8 cellular contexts compared by ENCODE assay signal in the genomic region with DNA sequence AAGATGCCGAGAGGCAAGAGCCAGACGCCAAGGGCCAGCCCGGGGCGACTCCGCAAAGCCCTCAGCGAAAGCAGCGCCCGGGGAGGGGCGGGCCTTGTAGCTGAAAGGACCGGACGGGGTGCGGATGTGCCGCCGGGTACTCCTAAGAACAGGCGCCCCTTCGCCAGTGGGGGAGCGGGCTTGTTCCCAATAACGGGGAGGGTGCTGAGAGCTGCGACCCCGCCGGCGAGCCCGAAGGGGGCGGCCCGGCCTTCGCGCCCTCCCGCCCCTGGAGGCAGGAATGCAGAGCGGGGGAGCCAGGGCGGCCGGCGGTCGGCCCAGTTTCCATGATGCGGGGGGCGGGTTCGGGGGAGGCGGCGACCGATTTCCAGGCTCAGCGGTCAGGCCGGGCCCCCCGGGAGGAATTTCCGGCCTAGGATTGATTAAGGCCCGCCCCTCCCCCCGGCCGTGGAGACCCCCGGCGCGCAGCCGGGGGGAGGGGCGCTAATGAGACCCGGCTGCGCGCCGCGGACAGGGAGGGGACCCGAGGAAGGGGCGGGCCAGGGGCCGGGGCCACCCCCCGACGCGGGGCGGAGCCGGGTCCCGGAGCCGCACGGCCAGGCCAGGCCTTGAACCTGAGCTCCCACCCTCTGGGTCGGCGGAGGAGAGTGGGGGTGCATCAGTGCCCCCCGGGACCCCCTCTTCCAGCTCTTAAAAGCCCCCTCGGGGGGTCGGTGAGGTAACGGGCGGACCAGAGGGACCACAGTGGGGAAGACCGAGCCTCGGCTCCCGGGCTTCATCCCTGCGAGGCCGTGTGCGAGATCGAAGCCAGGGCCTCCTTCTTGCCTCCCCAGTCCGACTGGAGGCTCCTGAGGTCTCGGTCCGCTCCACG. TPM values are rescaled to one million over a fixed set of nuclear protein-coding genes. Genes with fewer than 3 reads are reported as not detected.
DNase-seq lines count a peak whose midpoint lies in the region; ATAC-seq and TF ChIP-seq lines count a peak whose summit lies in the region.

No MANE protein-coding gene starts in this region.

- no peak overlapping the region for H3K27ac Mint-ChIP-seq in CD14-positive monocyte

- peak in 1 of 2 donors; percentile 38 for TF ChIP-seq RAD21 in liver (IDR thresholded peaks at IDR 0.05)

- intact Hi-C loops in CD14-positive monocyte (cut with micrococcal nuclease), result no loop called here

- TF ChIP-seq CTCF in CD14-positive monocyte (IDR thresholded peaks at IDR 0.05) (no peak), coronary artery (IDR thresholded peaks at IDR 0.05) (peak; percentile 86), liver (IDR thresholded peaks at IDR 0.05; ENCODE audit: low read depth, low read length, missing input control) (peak; percentile 60)

- H3K4me1 ChIP-seq in liver (ENCODE audit: control insufficient read depth in 4 of 4, insufficient read depth in 4 of 4, low read length in 3 of 4), result peaks cover 12 to 25% (median 21%) of the 10 kb centered on the region in 4 donors

- H3K27ac ChIP-seq in coronary artery (peak overlapping the region; percentile 95 to 99), liver (ENCODE audit: low read depth in 1 of 2, low read length in 2 of 2) (peak overlapping the region; percentile 69 to 84)

- peaks cover 61 to 92% (median 70%) of the 10 kb centered on the region in 3 donors for H3K27me3 Mint-ChIP-seq in CD14-positive monocyte (ENCODE audit: low read depth in 3 of 3)

- no peaks in the 10 kb centered on the region for H3K36me3 ChIP-seq in liver (ENCODE audit: control insufficient read depth in 4 of 4, insufficient read depth in 3 of 4, low read depth in 1 of 4, low read length in 3 of 4)

- H3K4me3 ChIP-seq in coronary artery (peak overlapping the region; percentile 90), liver (ENCODE audit: low read depth in 1 of 3, low read length in 3 of 3) (peak overlapping the region; percentile 54 to 69 (median 68))

- peaks cover 10% of the 10 kb centered on the region for H3K4me1 Mint-ChIP-seq in CD14-positive monocyte

- ATAC-seq in HG02884 (IDR thresholded peaks at IDR 0.05; ENCODE audit: unreplicated experiment), result no peak
- ATAC-seq in GM18502 (IDR thresholded peaks at IDR 0.05; ENCODE audit: poor library complexity, unreplicated experiment), result no peak

- peak overlapping the region; percentile 64 to 81 for H3K4me3 Mint-ChIP-seq in CD14-positive monocyte

- peak overlapping the region in 1 of 2 donors; percentile 28 for H3K9ac ChIP-seq in liver (ENCODE audit: low read depth in 1 of 2, low read length in 2 of 2)

- DNase-seq in CD14-positive monocyte (ENCODE audit: low spot score) (no peak), HuH-7 (ENCODE audit: low spot score) (peak; percentile 90), coronary artery (ENCODE audit: low spot score) (peak; percentile 93)
- peak; percentile 42 to 59 for DNase-seq in activated CD4-positive, alpha-beta T cell treated with anti-CD3 and anti-CD28 coated beads for 4 hours
- peak; percentile 26 for DNase-seq in stimulated activated CD8-positive, alpha-beta memory T cell treated with anti-CD3 and anti-CD28 coated beads, Interleukin-12 subunit alpha, Interleukin-12 subunit beta, amount 100 ng/mL, for 1 hour (ENCODE audit: low read depth)

- peaks cover 0 to 15% (median 3%) of the 10 kb centered on the region in 7 donors for H3K9me3 Mint-ChIP-seq in CD14-positive monocyte

- H3K9me3 ChIP-seq in liver (ENCODE audit: control insufficient read depth in 4 of 4, low read length in 3 of 4), result no peaks in the 10 kb centered on the region

- no peaks in the 10 kb centered on the region for H3K27me3 ChIP-seq in liver (ENCODE audit: control insufficient read depth in 4 of 4, insufficient read depth in 4 of 4, low read length in 3 of 4)

- 11% methylated on average over 85 of the region's 85 CpGs for WGBS in liver

- H3K36me3 Mint-ChIP-seq in CD14-positive monocyte, result peaks cover 10 to 12% of the 10 kb centered on the region in 2 donors

TF ChIP-seq in liver, 16 proteins besides CTCF, POLR2A, EP300 and RAD21:
- TF ChIP-seq EGR1 (IDR thresholded peaks at IDR 0.05; ENCODE audit: low read depth in 2 of 2), result no peak
- no peak for TF ChIP-seq JUND (IDR thresholded peaks at IDR 0.05)
- TF ChIP-seq MAX (IDR thresholded peaks at IDR 0.05), result no peak
- TF ChIP-seq HNF4A (conservative IDR thresholded peaks at IDR 0.05), result no peak
- no peak for TF ChIP-seq SP1 (IDR thresholded peaks at IDR 0.05)
- TF ChIP-seq GABPA (IDR thresholded peaks at IDR 0.05 in 1 of 2, conservative IDR thresholded peaks at IDR 0.05 in 1 of 2), result no peak
- TF ChIP-seq ZBTB33 (IDR thresholded peaks at IDR 0.05), result no peak
- TF ChIP-seq, protein P1, sequence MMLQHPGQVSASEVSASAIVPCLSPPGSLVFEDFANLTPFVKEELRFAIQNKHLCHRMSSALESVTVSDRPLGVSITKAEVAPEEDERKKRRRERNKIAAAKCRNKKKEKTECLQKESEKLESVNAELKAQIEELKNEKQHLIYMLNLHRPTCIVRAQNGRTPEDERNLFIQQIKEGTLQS (IDR thresholded peaks at IDR 0.05), result no peak
- TF ChIP-seq FOXA2 (IDR thresholded peaks at IDR 0.05), result no peak
- TF ChIP-seq RXRA (IDR thresholded peaks at IDR 0.05), result no peak
- TF ChIP-seq TAF1 (conservative IDR thresholded peaks at IDR 0.05), result no peak
- no peak for TF ChIP-seq HNF4G (IDR thresholded peaks at IDR 0.05)
- no peak for TF ChIP-seq YY1 (IDR thresholded peaks at IDR 0.05)
- TF ChIP-seq, protein P2, sequence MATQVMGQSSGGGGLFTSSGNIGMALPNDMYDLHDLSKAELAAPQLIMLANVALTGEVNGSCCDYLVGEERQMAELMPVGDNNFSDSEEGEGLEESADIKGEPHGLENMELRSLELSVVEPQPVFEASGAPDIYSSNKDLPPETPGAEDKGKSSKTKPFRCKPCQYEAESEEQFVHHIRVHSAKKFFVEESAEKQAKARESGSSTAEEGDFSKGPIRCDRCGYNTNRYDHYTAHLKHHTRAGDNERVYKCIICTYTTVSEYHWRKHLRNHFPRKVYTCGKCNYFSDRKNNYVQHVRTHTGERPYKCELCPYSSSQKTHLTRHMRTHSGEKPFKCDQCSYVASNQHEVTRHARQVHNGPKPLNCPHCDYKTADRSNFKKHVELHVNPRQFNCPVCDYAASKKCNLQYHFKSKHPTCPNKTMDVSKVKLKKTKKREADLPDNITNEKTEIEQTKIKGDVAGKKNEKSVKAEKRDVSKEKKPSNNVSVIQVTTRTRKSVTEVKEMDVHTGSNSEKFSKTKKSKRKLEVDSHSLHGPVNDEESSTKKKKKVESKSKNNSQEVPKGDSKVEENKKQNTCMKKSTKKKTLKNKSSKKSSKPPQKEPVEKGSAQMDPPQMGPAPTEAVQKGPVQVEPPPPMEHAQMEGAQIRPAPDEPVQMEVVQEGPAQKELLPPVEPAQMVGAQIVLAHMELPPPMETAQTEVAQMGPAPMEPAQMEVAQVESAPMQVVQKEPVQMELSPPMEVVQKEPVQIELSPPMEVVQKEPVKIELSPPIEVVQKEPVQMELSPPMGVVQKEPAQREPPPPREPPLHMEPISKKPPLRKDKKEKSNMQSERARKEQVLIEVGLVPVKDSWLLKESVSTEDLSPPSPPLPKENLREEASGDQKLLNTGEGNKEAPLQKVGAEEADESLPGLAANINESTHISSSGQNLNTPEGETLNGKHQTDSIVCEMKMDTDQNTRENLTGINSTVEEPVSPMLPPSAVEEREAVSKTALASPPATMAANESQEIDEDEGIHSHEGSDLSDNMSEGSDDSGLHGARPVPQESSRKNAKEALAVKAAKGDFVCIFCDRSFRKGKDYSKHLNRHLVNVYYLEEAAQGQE (IDR thresholded peaks at IDR 0.05), result no peak
- TF ChIP-seq FOXA1 (IDR thresholded peaks at IDR 0.05), result no peak

RNA-seq across cellular contexts. Expression of gene TMEM200B, which starts 0.9 kb away (rescaled TPM):
- polyA plus RNA-seq in CD14-positive monocyte (not detected), liver (1 to 10 TPM; 1.2 to 1.9 TPM)
- 1 to 10 TPM in 1 of 2 donors, under 1 TPM in 1; 0.84 to 4.5 TPM for total RNA-seq in liver

RNA-seq across cellular contexts. Expression of gene SRSF4, which starts 57.1 kb away (rescaled TPM):
- 10 to 100 TPM; 38.4 to 55.5 TPM for polyA plus RNA-seq in CD14-positive monocyte
- 10 to 100 TPM; 26.3 to 45.8 TPM for total RNA-seq in liver
- 10 to 100 TPM; 24.0 to 34.1 TPM for polyA plus RNA-seq in liver
